ENCODE assay signal across 8 cellular contexts in genomic region chr14:91573894-91574837, GRCh38.
A peak's percentile ranks its signal among the peaks of the same experiment; 100 is the strongest.
DNase-seq lines count a peak whose midpoint lies in the region; ATAC-seq lines count a peak whose summit lies in the region.

No MANE protein-coding gene starts in this region.

- peaks cover 13% of the 10 kb centered on the region for H3K27me3 Mint-ChIP-seq in activated T-cell treated with anti-CD3 and anti-CD28 coated beads, Interleukin-2, amount 50 U/mL, for 4 hours (ENCODE audit: low read depth)
- H3K27me3 Mint-ChIP-seq in naive thymus-derived CD8-positive, alpha-beta T cell: peaks cover 0 to 17% (median 2%) of the 10 kb centered on the region in 5 donors

- H4K20me1 ChIP-seq in BLaER1 treated with 17β-estradiol and CSF1 and Interleukin-3, amounts not matched to agents 10 nM and 100 nM: no peaks in the 10 kb centered on the region

- peaks cover 25 to 36% (median 33%) of the 10 kb centered on the region in 11 experiments for H3K27me3 ChIP-seq in BLaER1 treated with 17β-estradiol and CSF1 and Interleukin-3, amounts not matched to agents 10 nM and 100 nM
- peaks cover 0 to 3% of the 10 kb centered on the region in 2 donors for H3K27me3 ChIP-seq in esophagus (ENCODE audit: control insufficient read depth in 1 of 2, insufficient read depth in 2 of 2, low read length in 2 of 2)

- WGBS in esophagus, 2 donors: 1 to 2% methylated on average over 48 to 59 of the region's 59 CpGs

- peaks cover 0 to 2% (median 0%) of the 10 kb centered on the region in 10 experiments; a peak in 1 of 20 replicates for H3K4me1 ChIP-seq in BLaER1 treated with 17β-estradiol and CSF1 and Interleukin-3, amounts not matched to agents 10 nM and 100 nM
- peaks cover 0 to 2% of the 10 kb centered on the region in 2 donors for H3K4me1 ChIP-seq in esophagus (ENCODE audit: control insufficient read depth in 2 of 2, insufficient read depth in 2 of 2, low read length in 1 of 2)

- H3K27ac Mint-ChIP-seq in naive thymus-derived CD8-positive, alpha-beta T cell: peak overlapping the region in 7 of 10 donors; percentile 10 to 89 (median 72)

- H3K36me3 ChIP-seq in BLaER1 treated with 17β-estradiol and CSF1 and Interleukin-3, amounts not matched to agents 10 nM and 100 nM: no peaks in the 10 kb centered on the region
- H3K36me3 ChIP-seq in esophagus (ENCODE audit: control insufficient read depth in 2 of 2, insufficient read depth in 2 of 2, low read length in 1 of 2): no peaks in the 10 kb centered on the region

- peak overlapping the region in 3 of 11 experiments; percentile 12 to 57 (median 17); a peak in 2 of 22 replicates for H3K9ac ChIP-seq in BLaER1 treated with 17β-estradiol and CSF1 and Interleukin-3, amounts not matched to agents 10 nM and 100 nM

- ATAC-seq in HG02798 (IDR thresholded peaks at IDR 0.05; ENCODE audit: poor library complexity, unreplicated experiment) (peak; percentile 72), GM18873 (IDR thresholded peaks at IDR 0.05; ENCODE audit: low FRiP score, unreplicated experiment) (no peak)
- peak; percentile 94 to 96 for ATAC-seq in activated T-cell treated with anti-CD3 and anti-CD28 coated beads, Interleukin-2, amount 50 U/mL, for 4 hours
- ATAC-seq in naive thymus-derived CD8-positive, alpha-beta T cell: peak; percentile 89 to 94

- H3K9me3 Mint-ChIP-seq in activated T-cell treated with anti-CD3 and anti-CD28 coated beads, Interleukin-2, amount 50 U/mL, for 4 hours: no peaks in the 10 kb centered on the region
- H3K9me3 Mint-ChIP-seq in naive thymus-derived CD8-positive, alpha-beta T cell: peaks cover 0 to 2% (median 0%) of the 10 kb centered on the region in 9 donors

- POLR2A ChIA-PET in naive thymus-derived CD8-positive, alpha-beta T cell (lab: Charles Lee): no interaction called here

- DNase-seq in NCI-H748 treated with DMSO at 0.1 percent for 48 hours (lab: John Stamatoyannopoulos, UW): peak; percentile 26
- DNase-seq in activated T-cell treated with anti-CD3 and anti-CD28 coated beads, Interleukin-2, amount 50 U/mL, for 4 hours: peak; percentile 91
- peak; percentile 37 to 82 (median 64) for DNase-seq in naive thymus-derived CD8-positive, alpha-beta T cell
- peak; percentile 74 to 91 for DNase-seq in stimulated activated CD8-positive, alpha-beta memory T cell treated with anti-CD3 and anti-CD28 coated beads, Interleukin-7, amount 100 ng/mL, for 48 hours (ENCODE audit: extremely low read depth in 1 of 2, low read depth in 1 of 2)

- H3K27ac ChIP-seq in BLaER1 treated with 17β-estradiol and CSF1 and Interleukin-3, amounts not matched to agents 10 nM and 100 nM: no peak overlapping the region
- no peak overlapping the region for H3K27ac ChIP-seq in esophagus (ENCODE audit: low read depth in 2 of 2, low read length in 1 of 2)

- H3K4me3 ChIP-seq in BLaER1 treated with 17β-estradiol and CSF1 and Interleukin-3, amounts not matched to agents 10 nM and 100 nM: peak overlapping the region; percentile 37 to 62 (median 50); a peak in 18 of 20 replicates
- peak overlapping the region; percentile 44 for H3K4me3 ChIP-seq in esophagus (ENCODE audit: low read depth in 1 of 2, low read length in 2 of 2)

- H3K36me3 Mint-ChIP-seq in activated T-cell treated with anti-CD3 and anti-CD28 coated beads, Interleukin-2, amount 50 U/mL, for 4 hours (ENCODE audit: insufficient read depth): no peaks in the 10 kb centered on the region
- H3K36me3 Mint-ChIP-seq in naive thymus-derived CD8-positive, alpha-beta T cell: no peaks in the 10 kb centered on the region

- peaks cover 13% of the 10 kb centered on the region for H3K4me1 Mint-ChIP-seq in activated T-cell treated with anti-CD3 and anti-CD28 coated beads, Interleukin-2, amount 50 U/mL, for 4 hours (ENCODE audit: low read depth)
- peaks cover 9 to 18% (median 10%) of the 10 kb centered on the region in 4 donors for H3K4me1 Mint-ChIP-seq in naive thymus-derived CD8-positive, alpha-beta T cell

- peaks cover 12 to 35% (median 17%) of the 10 kb centered on the region in 11 experiments; a peak in 19 of 22 replicates for H3K9me3 ChIP-seq in BLaER1 treated with 17β-estradiol and CSF1 and Interleukin-3, amounts not matched to agents 10 nM and 100 nM (replicated peaks in 1 of 11)
- H3K9me3 ChIP-seq in esophagus (ENCODE audit: control insufficient read depth in 2 of 2, insufficient read depth in 1 of 2, low read depth in 1 of 2, low read length in 1 of 2): peaks cover 0 to 4% of the 10 kb centered on the region in 2 donors

- H3K4me2 ChIP-seq in BLaER1 treated with 17β-estradiol and CSF1 and Interleukin-3, amounts not matched to agents 10 nM and 100 nM: peak overlapping the region; percentile 54 to 82 (median 70)

- peak overlapping the region; percentile 80 for H3K4me3 Mint-ChIP-seq in activated T-cell treated with anti-CD3 and anti-CD28 coated beads, Interleukin-2, amount 50 U/mL, for 4 hours
- peak overlapping the region; percentile 73 to 86 (median 82) for H3K4me3 Mint-ChIP-seq in naive thymus-derived CD8-positive, alpha-beta T cell

Comparison
In these comparisons a context has a peak if more than half of its experiments do, and no peak if none do; other contexts are left out.
1. DNase-seq: peak in every context shown above with its lines; median percentile 91 in activated T-cell treated with anti-CD3 and anti-CD28 coated beads, Interleukin-2, amount 50 U/mL, for 4 hours; 82 in stimulated activated CD8-positive, alpha-beta memory T cell treated with anti-CD3 and anti-CD28 coated beads, Interleukin-7, amount 100 ng/mL, for 48 hours; 64 in naive thymus-derived CD8-positive, alpha-beta T cell; 26 in NCI-H748 treated with DMSO at 0.1 percent for 48 hours.